Comparison of ENCODE assay signal across 11 cellular contexts in genomic region chr12:34607520-34608195, GRCh38.
"Had no signal": no experiment of that assay in that cellular context is flagged by ENCODE, and none has a peak within 500 bp of the region (broad histone marks: within the 10 kb centered on the region; RNA-seq: fewer than 3 reads in every experiment).

No MANE protein-coding gene starts in this region.

- H3K36me3 ChIP-seq: adrenal gland, prostate gland, tibial nerve had no signal

- H3K27me3 ChIP-seq: adrenal gland, tibial nerve had no signal

- H3K4me3 ChIP-seq: adrenal gland, prostate gland, tibial nerve had no signal

- H3K36me3 Mint-ChIP-seq: activated naive CD4-positive, alpha-beta T cell treated with anti-CD3 and anti-CD28 coated beads, Interleukin-2, amount 50 U/mL, for 24 hours; mesothelial cell of epicardium; stimulated activated memory B cell treated with anti-CD40 and anti-IgM and Interleukin-4, amounts not matched to agents 10 μg/mL and 1 μg/mL and 100 μg/mL, for 72 hours had no signal

- H3K27me3 Mint-ChIP-seq: activated naive CD4-positive, alpha-beta T cell treated with anti-CD3 and anti-CD28 coated beads, Interleukin-2, amount 50 U/mL, for 24 hours; stimulated activated memory B cell treated with anti-CD40 and anti-IgM and Interleukin-4, amounts not matched to agents 10 μg/mL and 1 μg/mL and 100 μg/mL, for 72 hours had no signal

- H3K27ac Mint-ChIP-seq: activated CD8-positive, alpha-beta T cell treated with anti-CD3 and anti-CD28 coated beads, Interleukin-2, amount 10 ng/mL, durations not matched to agents 7 days and 5 days; activated naive CD4-positive, alpha-beta T cell treated with anti-CD3 and anti-CD28 coated beads, Interleukin-2, amount 50 U/mL, for 24 hours; mesothelial cell of epicardium; stimulated activated memory B cell treated with anti-CD40 and anti-IgM and Interleukin-4, amounts not matched to agents 10 μg/mL and 1 μg/mL and 100 μg/mL, for 72 hours; WTC11 had no signal

- H3K4me3 Mint-ChIP-seq: activated CD8-positive, alpha-beta T cell treated with anti-CD3 and anti-CD28 coated beads, Interleukin-2, amount 10 ng/mL, durations not matched to agents 7 days and 5 days; activated naive CD4-positive, alpha-beta T cell treated with anti-CD3 and anti-CD28 coated beads, Interleukin-2, amount 50 U/mL, for 24 hours; mesothelial cell of epicardium; stimulated activated memory B cell treated with anti-CD40 and anti-IgM and Interleukin-4, amounts not matched to agents 10 μg/mL and 1 μg/mL and 100 μg/mL, for 72 hours; WTC11 had no signal

- DNase-seq: activated CD4-positive, alpha-beta T cell treated with anti-CD3 and anti-CD28 coated beads for 48 hours; activated CD8-positive, alpha-beta T cell treated with anti-CD3 and anti-CD28 coated beads, Interleukin-2, amount 10 ng/mL, durations not matched to agents 7 days and 5 days; stimulated activated CD4-positive, alpha-beta T cell treated with anti-CD3 and anti-CD28 coated beads, Interleukin-2, amount 100 ng/mL, for 48 hours; T-helper 2 cell had no signal

- H3K4me1 ChIP-seq: adrenal gland, prostate gland, tibial nerve had no signal

- H3K9me3 ChIP-seq: prostate gland had no signal

- H3K4me1 Mint-ChIP-seq: activated naive CD4-positive, alpha-beta T cell treated with anti-CD3 and anti-CD28 coated beads, Interleukin-2, amount 50 U/mL, for 24 hours; mesothelial cell of epicardium; stimulated activated memory B cell treated with anti-CD40 and anti-IgM and Interleukin-4, amounts not matched to agents 10 μg/mL and 1 μg/mL and 100 μg/mL, for 72 hours; WTC11 had no signal

- H3K27ac ChIP-seq: adrenal gland, prostate gland, tibial nerve had no signal
